ENCODE assay signal across 8 cellular contexts in the genomic region with DNA sequence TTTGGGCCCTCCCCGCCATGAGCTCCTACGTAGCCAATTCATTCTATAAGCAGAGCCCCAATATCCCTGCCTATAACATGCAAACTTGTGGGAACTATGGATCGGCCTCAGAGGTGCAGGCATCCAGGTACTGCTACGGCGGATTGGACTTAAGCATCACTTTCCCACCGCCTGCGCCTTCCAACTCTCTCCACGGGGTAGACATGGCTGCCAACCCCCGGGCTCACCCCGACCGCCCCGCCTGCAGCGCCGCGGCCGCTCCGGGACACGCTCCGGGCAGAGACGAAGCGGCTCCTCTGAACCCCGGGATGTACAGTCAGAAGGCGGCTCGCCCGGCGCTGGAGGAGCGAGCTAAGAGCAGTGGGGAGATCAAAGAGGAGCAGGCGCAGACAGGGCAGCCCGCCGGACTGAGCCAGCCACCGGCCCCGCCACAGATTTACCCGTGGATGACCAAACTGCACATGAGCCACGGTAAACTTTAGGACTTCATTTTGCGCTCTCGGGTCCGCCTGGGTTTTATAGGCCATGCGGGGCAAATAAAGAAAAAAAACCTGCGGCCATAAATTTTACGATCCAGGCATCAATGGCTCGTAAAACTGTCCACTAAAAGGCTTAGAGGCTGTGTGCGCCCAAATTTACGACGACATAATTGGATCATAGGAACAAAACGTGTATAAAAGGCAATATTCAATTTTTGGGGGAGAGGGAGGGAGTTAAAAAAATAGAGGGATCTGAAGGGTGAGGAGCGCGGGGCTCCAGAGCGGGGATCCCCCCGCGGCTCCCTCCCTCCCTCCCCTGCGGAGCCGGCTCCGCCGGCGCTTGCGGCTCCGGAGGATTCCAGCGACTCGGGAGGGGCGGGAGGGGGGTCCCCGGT. TPM values are rescaled to one million over a fixed set of nuclear protein-coding genes. Genes with fewer than 3 reads are reported as not detected.
DNase-seq lines count a peak whose midpoint lies in the region; ATAC-seq, FAIRE-seq and TF ChIP-seq lines count a peak whose summit lies in the region.

No MANE protein-coding gene starts in this region.

- H3K4me3 Mint-ChIP-seq in activated naive CD4-positive, alpha-beta T cell treated with anti-CD3 and anti-CD28 coated beads, Interleukin-2, amount 50 U/mL, for 24 hours: peak overlapping the region; percentile 71

- FAIRE-seq in kidney (lab: Jason Lieb, UNC): no peak

- no peak for TF ChIP-seq CTCF in VCaP (conservative IDR thresholded peaks at IDR 0.05)
- TF ChIP-seq CTCF in kidney (IDR thresholded peaks at IDR 0.05; ENCODE audit: borderline replicate concordance, extremely low read depth, insufficient read depth): peak; percentile 7
- TF ChIP-seq CTCF in upper lobe of left lung (IDR thresholded peaks at IDR 0.05): no peak

- H3K27me3 ChIP-seq in upper lobe of left lung: peaks cover 0 to 80% (median 40%) of the 10 kb centered on the region in 4 donors

- H3K36me3 Mint-ChIP-seq in activated naive CD4-positive, alpha-beta T cell treated with anti-CD3 and anti-CD28 coated beads, Interleukin-2, amount 50 U/mL, for 24 hours: no peaks in the 10 kb centered on the region

- H3K27me3 Mint-ChIP-seq in activated naive CD4-positive, alpha-beta T cell treated with anti-CD3 and anti-CD28 coated beads, Interleukin-2, amount 50 U/mL, for 24 hours: peaks cover 54% of the 10 kb centered on the region

- H3K9me3 ChIP-seq in kidney (ENCODE audit: control insufficient read depth in 1 of 2, low read length in 2 of 2) (no peaks in the 10 kb centered on the region), upper lobe of left lung (peaks cover 0 to 10% (median 7%) of the 10 kb centered on the region in 4 donors)

- ATAC-seq in upper lobe of left lung (ENCODE audit: low FRiP score in 2 of 2) (peak in 1 of 2 donors; percentile 67), HG02571 (IDR thresholded peaks at IDR 0.05; ENCODE audit: unreplicated experiment) (no peak), GM21737 (IDR thresholded peaks at IDR 0.05; ENCODE audit: unreplicated experiment) (no peak)

- no peak overlapping the region for H3K27ac Mint-ChIP-seq in activated naive CD4-positive, alpha-beta T cell treated with anti-CD3 and anti-CD28 coated beads, Interleukin-2, amount 50 U/mL, for 24 hours

- H3K4me1 ChIP-seq in kidney (ENCODE audit: control insufficient read depth in 1 of 2, insufficient read depth in 1 of 2, low read depth in 1 of 2, low read length in 2 of 2) (peaks cover 19 to 29% of the 10 kb centered on the region in 2 donors), upper lobe of left lung (peaks cover 12 to 36% (median 12%) of the 10 kb centered on the region in 4 donors)

- H3K9me3 Mint-ChIP-seq in activated naive CD4-positive, alpha-beta T cell treated with anti-CD3 and anti-CD28 coated beads, Interleukin-2, amount 50 U/mL, for 24 hours: no peaks in the 10 kb centered on the region

- H3K36me3 ChIP-seq in kidney (ENCODE audit: control insufficient read depth in 1 of 2, insufficient read depth in 2 of 2, low read length in 2 of 2): peaks cover 0 to 4% of the 10 kb centered on the region in 2 donors
- no peaks in the 10 kb centered on the region for H3K36me3 ChIP-seq in upper lobe of left lung

- H3K4me1 Mint-ChIP-seq in activated naive CD4-positive, alpha-beta T cell treated with anti-CD3 and anti-CD28 coated beads, Interleukin-2, amount 50 U/mL, for 24 hours: peaks cover 20% of the 10 kb centered on the region

- peak overlapping the region; percentile 51 to 61 for H3K4me3 ChIP-seq in kidney (ENCODE audit: low read length in 2 of 2)
- peak overlapping the region in 3 of 4 donors; percentile 10 to 31 (median 28) for H3K4me3 ChIP-seq in upper lobe of left lung

- no peak for TF ChIP-seq POLR2A in upper lobe of left lung (IDR thresholded peaks at IDR 0.05)

- H3K9ac ChIP-seq in kidney (ENCODE audit: low read length in 2 of 2): peak overlapping the region in 1 of 2 donors; percentile 55

- WGBS in upper lobe of left lung, 2 donors: 3 to 6% methylated on average over 30 to 56 of the region's 61 CpGs

- peak overlapping the region; percentile 97 for H3K27ac ChIP-seq in VCaP
- H3K27ac ChIP-seq in kidney (ENCODE audit: low read depth in 2 of 2, low read length in 2 of 2): peak overlapping the region in 1 of 2 donors; percentile 37
- no peak overlapping the region for H3K27ac ChIP-seq in upper lobe of left lung

- intact Hi-C loops in kidney (cut with DNase I): loop anchor here (10.0 kb wide), 1 partner anchor 101 kb away; no protein-coding TSS in a partner anchor

- DNase-seq in activated naive CD4-positive, alpha-beta T cell treated with Interleukin-2 at 50 U/mL for 16 hours: no peak
- DNase-seq in kidney (peak; percentile 90), upper lobe of left lung (peak in 1 of 2 donors; percentile 84), KG1 (lab: John Stamatoyannopoulos, UW) (no peak)

- no peak for TF ChIP-seq EP300 in upper lobe of left lung (IDR thresholded peaks at IDR 0.05)

RNA-seq across cellular contexts. Expression of gene HOXC5, which starts 0.5 kb away (rescaled TPM):
- total RNA-seq in kidney: 4.8 TPM
- 0.24 TPM for polyA plus RNA-seq in kidney (ENCODE audit: insufficient read depth, low read depth, low replicate concordance)
- total RNA-seq in upper lobe of left lung: under 1 TPM in 3 of 6 donors, not detected in 3; 0.11 to 0.22 (median 0.17) TPM

RNA-seq across cellular contexts. Expression of gene HOXC6, which starts 5.1 kb away (rescaled TPM):
- 22.0 TPM for total RNA-seq in kidney
- polyA plus RNA-seq in kidney (ENCODE audit: insufficient read depth, low read depth, low replicate concordance): 11.4 TPM
- under 1 TPM in 2 of 6 donors, not detected in 4; 0.40 to 0.92 TPM for total RNA-seq in upper lobe of left lung

RNA-seq across cellular contexts. Expression of gene HOXC4, which starts 20.3 kb away (rescaled TPM):
- 24.5 TPM for total RNA-seq in kidney
- polyA plus RNA-seq in kidney (ENCODE audit: insufficient read depth, low read depth, low replicate concordance): 13.9 TPM
- total RNA-seq in upper lobe of left lung: 1 to 10 TPM in 1 of 6 donors, under 1 TPM in 2, not detected in 3; 0.40 to 1.0 (median 0.59) TPM

RNA-seq across cellular contexts. Expression of gene HOXC8, which starts 24.6 kb away (rescaled TPM):
- total RNA-seq in kidney (9.0 TPM), upper lobe of left lung (not detected)
- 2.1 TPM for polyA plus RNA-seq in kidney (ENCODE audit: insufficient read depth, low read depth, low replicate concordance)

RNA-seq across cellular contexts. Expression of gene HOXC9, which starts 33.4 kb away (rescaled TPM):
- 16.5 TPM for total RNA-seq in kidney
- 11.7 TPM for polyA plus RNA-seq in kidney (ENCODE audit: insufficient read depth, low read depth, low replicate concordance)
- total RNA-seq in upper lobe of left lung: under 1 TPM in 2 of 6 donors, not detected in 4; 0.17 to 0.23 TPM

Comparison
In these comparisons a context has a peak if more than half of its experiments do, and no peak if none do; other contexts are left out.
1. RNA of gene HOXC6, which starts 5.1 kb away (total RNA-seq): 22.0 TPM in kidney (single experiment); 0.40 to 0.92 TPM in upper lobe of left lung; every median in the first group is over 10 times any median in the second.
2. RNA of gene HOXC4, which starts 20.3 kb away (total RNA-seq): 24.5 TPM in kidney (single experiment); 0.40 to 1.0 TPM in upper lobe of left lung; every median in the first group is over 10 times any median in the second.